In the genomic region with DNA sequence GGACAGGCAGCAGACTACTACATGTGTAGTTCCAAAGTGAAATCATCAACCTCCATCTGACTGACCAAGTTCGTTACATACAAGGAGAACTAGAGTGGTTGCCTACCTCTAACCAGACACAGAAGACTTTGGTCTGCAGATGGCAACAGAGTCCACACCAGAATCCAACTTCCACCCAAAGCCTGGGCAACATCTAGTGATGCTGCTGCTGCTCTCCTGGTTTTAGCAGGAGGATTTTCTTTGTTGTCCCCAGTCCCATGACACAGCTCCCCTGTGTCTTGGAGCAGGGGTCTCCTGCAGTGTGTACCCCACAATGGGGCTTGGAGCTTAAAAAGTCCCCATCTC, we compare ENCODE assay signal across 2 cellular contexts.
TF ChIP-seq lines count a peak whose summit lies in the region.

No MANE protein-coding gene starts in this region.

TF ChIP-seq in HCT116, 20 proteins besides CTCF, POLR2A, EP300 and RAD21:
- TF ChIP-seq CBX3 (IDR thresholded peaks at IDR 0.05; ENCODE audit: low read depth) (no peak), JUND (IDR thresholded peaks at IDR 0.05) (no peak), EGR1 (IDR thresholded peaks at IDR 0.05; ENCODE audit: low read depth) (no peak), ELF1 (IDR thresholded peaks at IDR 0.05; ENCODE audit: borderline replicate concordance, low read depth) (no peak), FOSL1 (IDR thresholded peaks at IDR 0.05; ENCODE audit: low read depth) (no peak), SP1 (IDR thresholded peaks at IDR 0.05; ENCODE audit: low read depth) (no peak), EZH2phosphoT487 (IDR thresholded peaks at IDR 0.05; ENCODE audit: borderline replicate concordance) (no peak), ZFX (IDR thresholded peaks at IDR 0.05) (no peak)
- TF ChIP-seq, protein P1, sequence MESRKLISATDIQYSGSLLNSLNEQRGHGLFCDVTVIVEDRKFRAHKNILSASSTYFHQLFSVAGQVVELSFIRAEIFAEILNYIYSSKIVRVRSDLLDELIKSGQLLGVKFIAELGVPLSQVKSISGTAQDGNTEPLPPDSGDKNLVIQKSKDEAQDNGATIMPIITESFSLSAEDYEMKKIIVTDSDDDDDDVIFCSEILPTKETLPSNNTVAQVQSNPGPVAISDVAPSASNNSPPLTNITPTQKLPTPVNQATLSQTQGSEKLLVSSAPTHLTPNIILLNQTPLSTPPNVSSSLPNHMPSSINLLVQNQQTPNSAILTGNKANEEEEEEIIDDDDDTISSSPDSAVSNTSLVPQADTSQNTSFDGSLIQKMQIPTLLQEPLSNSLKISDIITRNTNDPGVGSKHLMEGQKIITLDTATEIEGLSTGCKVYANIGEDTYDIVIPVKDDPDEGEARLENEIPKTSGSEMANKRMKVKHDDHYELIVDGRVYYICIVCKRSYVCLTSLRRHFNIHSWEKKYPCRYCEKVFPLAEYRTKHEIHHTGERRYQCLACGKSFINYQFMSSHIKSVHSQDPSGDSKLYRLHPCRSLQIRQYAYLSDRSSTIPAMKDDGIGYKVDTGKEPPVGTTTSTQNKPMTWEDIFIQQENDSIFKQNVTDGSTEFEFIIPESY (IDR thresholded peaks at IDR 0.05; ENCODE audit: extremely low read depth, insufficient replicate concordance, low read length): no peak
- TF ChIP-seq, protein P2, sequence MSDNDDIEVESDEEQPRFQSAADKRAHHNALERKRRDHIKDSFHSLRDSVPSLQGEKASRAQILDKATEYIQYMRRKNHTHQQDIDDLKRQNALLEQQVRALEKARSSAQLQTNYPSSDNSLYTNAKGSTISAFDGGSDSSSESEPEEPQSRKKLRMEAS (IDR thresholded peaks at IDR 0.05): no peak

TF ChIP-seq in HepG2, 621 proteins besides CTCF, POLR2A, EP300 and RAD21:
- TF ChIP-seq, protein P3, sequence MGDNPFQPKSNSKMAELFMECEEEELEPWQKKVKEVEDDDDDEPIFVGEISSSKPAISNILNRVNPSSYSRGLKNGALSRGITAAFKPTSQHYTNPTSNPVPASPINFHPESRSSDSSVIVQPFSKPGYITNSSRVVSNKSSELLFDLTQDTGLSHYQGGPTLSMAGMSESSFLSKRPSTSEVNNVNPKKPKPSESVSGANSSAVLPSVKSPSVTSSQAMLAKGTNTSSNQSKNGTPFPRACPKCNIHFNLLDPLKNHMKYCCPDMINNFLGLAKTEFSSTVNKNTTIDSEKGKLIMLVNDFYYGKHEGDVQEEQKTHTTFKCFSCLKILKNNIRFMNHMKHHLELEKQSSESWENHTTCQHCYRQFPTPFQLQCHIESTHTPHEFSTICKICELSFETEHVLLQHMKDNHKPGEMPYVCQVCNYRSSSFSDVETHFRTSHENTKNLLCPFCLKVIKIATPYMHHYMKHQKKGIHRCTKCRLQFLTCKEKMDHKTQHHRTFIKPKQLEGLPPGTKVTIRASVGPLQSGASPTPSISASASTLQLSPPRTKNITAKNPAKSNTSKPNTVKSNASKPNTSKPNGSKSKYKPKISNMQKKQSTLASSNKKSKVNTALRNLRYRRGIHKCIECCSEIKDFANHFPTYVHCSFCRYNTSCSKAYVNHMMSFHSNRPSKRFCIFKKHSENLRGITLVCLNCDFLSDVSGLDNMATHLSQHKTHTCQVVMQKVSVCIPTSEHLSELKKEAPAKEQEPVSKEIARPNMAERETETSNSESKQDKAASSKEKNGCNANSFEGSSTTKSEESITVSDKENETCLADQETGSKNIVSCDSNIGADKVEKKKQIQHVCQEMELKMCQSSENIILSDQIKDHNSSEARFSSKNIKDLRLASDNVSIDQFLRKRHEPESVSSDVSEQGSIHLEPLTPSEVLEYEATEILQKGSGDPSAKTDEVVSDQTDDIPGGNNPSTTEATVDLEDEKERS (CRISPR knock-in tag; IDR thresholded peaks at IDR 0.05): no peak
- no peak for TF ChIP-seq ARNT (IDR thresholded peaks at IDR 0.05)
- no peak for TF ChIP-seq PHB2 (IDR thresholded peaks at IDR 0.05; ENCODE audit: partially characterized antibody)
TF ChIP-seq in HepG2: peak in this region for 0.
